ENCODE assay signal across 20 cellular contexts in the genomic region with DNA sequence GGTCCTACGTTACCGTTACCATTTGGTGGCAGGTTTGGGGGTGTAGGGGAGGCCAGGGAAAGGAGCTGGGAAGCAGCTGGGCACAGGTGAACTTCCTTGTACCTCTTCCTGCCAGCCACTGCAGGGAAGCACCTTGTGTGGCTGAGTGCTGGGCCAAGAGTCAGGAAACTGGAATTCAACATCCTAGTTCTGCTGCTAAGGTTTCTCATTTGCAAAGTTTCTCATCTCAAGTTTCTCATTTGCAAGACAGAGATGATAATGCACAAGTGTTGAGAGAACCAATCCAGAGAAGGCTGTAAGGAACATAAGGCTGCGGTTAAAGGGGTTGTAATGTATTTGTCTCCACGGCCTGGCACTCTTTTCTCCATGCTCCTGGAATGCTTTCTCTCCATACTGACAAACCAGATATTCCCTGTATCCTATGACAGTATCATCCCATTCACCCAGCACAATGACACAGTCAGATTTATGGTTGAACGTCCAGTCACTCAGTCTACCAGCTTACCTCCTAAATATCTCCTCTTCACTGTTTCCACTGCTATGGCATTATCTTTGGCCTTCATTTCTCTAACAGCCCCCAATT.
"Had no signal": no experiment of that assay in that cellular context is flagged by ENCODE, and none has a peak within 500 bp of the region (broad histone marks: within the 10 kb centered on the region; RNA-seq: fewer than 3 reads in every experiment).

No MANE protein-coding gene starts in this region.

- H2AFZ ChIP-seq: hepatocyte had no signal

- H3K27me3 ChIP-seq: adrenal gland, hepatocyte, right atrium auricular region, tibial artery, uterus had no signal

- FAIRE-seq: colon, endometrium had no signal

- H3K4me3 ChIP-seq: adrenal gland, hepatocyte, mucosa of descending colon, right atrium auricular region, tibial artery, uterus had no signal

- H3K4me2 ChIP-seq: hepatocyte had no signal

- H3K36me3 Mint-ChIP-seq: activated naive CD4-positive, alpha-beta T cell treated with anti-CD3 and anti-CD28 coated beads, Interleukin-2, amount 10 ng/mL, durations not matched to agents 7 days and 5 days; naive thymus-derived CD8-positive, alpha-beta T cell had no signal

- H3K36me3 ChIP-seq: adrenal gland, right atrium auricular region, tibial artery, uterus had no signal

- H3K79me2 ChIP-seq: hepatocyte had no signal

- H3K4me3 Mint-ChIP-seq: activated naive CD4-positive, alpha-beta T cell treated with anti-CD3 and anti-CD28 coated beads, Interleukin-2, amount 10 ng/mL, durations not matched to agents 7 days and 5 days; naive thymus-derived CD8-positive, alpha-beta T cell had no signal

- H3K9me3 ChIP-seq: adrenal gland, mucosa of descending colon, right atrium auricular region, tibial artery, uterus had no signal

- H3K4me1 ChIP-seq: right atrium auricular region, tibial artery, uterus had no signal

- H3K9me3 Mint-ChIP-seq: activated naive CD4-positive, alpha-beta T cell treated with anti-CD3 and anti-CD28 coated beads, Interleukin-2, amount 10 ng/mL, durations not matched to agents 7 days and 5 days; activated T-helper 2 cell treated with anti-CD3 and anti-CD28 coated beads, Interferon-gamma antibody, Interleukin-2, Interleukin-4, amounts not matched to agents 10 μg/mL and 5 μg/mL and 100 μg/mL, durations not matched to agents 14 hours and 24 hours and 36 hours; naive thymus-derived CD8-positive, alpha-beta T cell had no signal

- H3K4me1 Mint-ChIP-seq: naive thymus-derived CD8-positive, alpha-beta T cell had no signal

- H3K27ac Mint-ChIP-seq: activated naive CD4-positive, alpha-beta T cell treated with anti-CD3 and anti-CD28 coated beads, Interleukin-2, amount 10 ng/mL, durations not matched to agents 7 days and 5 days; activated T-helper 2 cell treated with anti-CD3 and anti-CD28 coated beads, Interferon-gamma antibody, Interleukin-2, Interleukin-4, amounts not matched to agents 10 μg/mL and 5 μg/mL and 100 μg/mL, durations not matched to agents 14 hours and 24 hours and 36 hours had no signal

- H3K27ac ChIP-seq: adrenal gland, hepatocyte, right atrium auricular region, tibial artery, uterus had no signal

- ATAC-seq: esophagus mucosa; left lobe of liver; mucosa of descending colon; naive thymus-derived CD8-positive, alpha-beta T cell had no signal

- DNase-seq: activated CD4-positive, alpha-beta T cell treated with anti-CD3 and anti-CD28 coated beads, Interleukin-2, amount 50 U/mL, for 4 hours; activated CD4-positive, CD25-positive, alpha-beta regulatory T cell treated with anti-CD3 and anti-CD28 coated beads, Interleukin-2, amount 50 U/mL, for 72 hours; activated naive CD4-positive, alpha-beta T cell treated with anti-CD3 and anti-CD28 coated beads, Interleukin-2, amount 10 ng/mL, durations not matched to agents 7 days and 5 days; activated T-cell treated with anti-CD3 and anti-CD28 coated beads, Interleukin-2, amount 50 U/mL, for 1 hour; adrenal gland; mucosa of descending colon; naive thymus-derived CD8-positive, alpha-beta T cell; nucleus accumbens; stimulated activated CD4-positive, alpha-beta T cell treated with anti-CD3 and anti-CD28 coated beads, Interleukin-4, amount 100 ng/mL, for 24 hours; stimulated activated naive CD4-positive, alpha-beta T cell; T-helper 9 cell; tibial artery; uterus had no signal
